Comparison of ENCODE assay signal across 11 cellular contexts in the genomic region with DNA sequence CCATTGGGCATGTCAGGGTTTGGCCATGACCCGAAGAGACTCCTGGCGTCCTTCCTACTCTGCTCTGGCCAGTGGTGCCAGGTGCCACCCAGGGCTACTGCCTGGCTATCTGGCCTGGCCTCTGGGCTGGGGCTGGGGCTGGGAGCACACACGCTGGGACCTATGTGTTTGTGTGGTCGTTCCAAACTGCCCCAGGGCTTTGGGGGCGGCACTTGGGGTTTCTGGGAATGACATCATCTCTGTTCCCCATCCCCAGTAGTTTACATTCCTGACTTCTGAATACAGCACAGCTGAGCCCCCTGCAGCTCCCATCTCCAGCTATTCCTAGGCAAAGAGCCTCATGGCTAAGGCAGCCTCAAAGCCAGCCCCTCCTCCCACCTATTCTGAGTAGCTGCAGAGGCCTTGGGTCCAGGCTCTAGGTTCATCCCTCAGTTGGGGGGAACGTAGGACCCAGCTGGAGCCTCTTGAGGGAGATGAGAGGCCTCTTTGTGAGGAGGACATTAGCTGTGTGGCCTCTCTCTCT. TPM values are rescaled to one million over a fixed set of nuclear protein-coding genes. Genes with fewer than 3 reads are reported as not detected.
DNase-seq lines count a peak whose midpoint lies in the region; ATAC-seq, FAIRE-seq and TF ChIP-seq lines count a peak whose summit lies in the region.
"Had no signal": no experiment of that assay in that cellular context is flagged by ENCODE, and none has a peak within 500 bp of the region (broad histone marks: within the 10 kb centered on the region; RNA-seq: fewer than 3 reads in every experiment).

No MANE protein-coding gene starts in this region.

- peak; percentile 5 for FAIRE-seq in GM12892 (lab: Jason Lieb, UNC)

- H3K27ac ChIP-seq in angular gyrus (ENCODE audit: low read depth, low read length): peak overlapping the region; percentile 50

- intact Hi-C loops in sciatic nerve (cut with DNase I): no loop called here

- no peak for DNase-seq in GM12892 (ENCODE audit: insufficient read length)
- DNase-seq in iPS DF 19.7 (ENCODE audit: low read depth, low spot score): peak; percentile 80
- DNase-seq in sciatic nerve (ENCODE audit: low spot score): no peak
- no peak for DNase-seq in stimulated activated CD8-positive, alpha-beta memory T cell treated with anti-CD3 and anti-CD28 coated beads, Interleukin-4, amount 100 ng/mL, for 48 hours
- no peak for DNase-seq in NCI-H2081 (lab: John Stamatoyannopoulos, UW)
- DNase-seq in DMS153 (lab: John Stamatoyannopoulos, UW): no peak
- DNase-seq: activated T-cell treated with anti-CD3 and anti-CD28 coated beads, Interleukin-2, amount 50 U/mL, for 1 hour; foreskin melanocyte; stimulated activated CD4-positive, alpha-beta T cell treated with anti-CD3 and anti-CD28 coated beads, Interleukin-2, amount 100 ng/mL, for 24 hours had no signal

- peak; percentile 44 for ATAC-seq in sciatic nerve
- no peak for ATAC-seq in HG02610 (IDR thresholded peaks at IDR 0.05; ENCODE audit: unreplicated experiment)

- no peak for TF ChIP-seq POLR2A in GM12892 (IDR thresholded peaks at IDR 0.05; ENCODE audit: low read depth, low read length)

RNA-seq across cellular contexts. Expression of gene PLEKHO2, which starts 24.3 kb away (rescaled TPM):
- 11.8 TPM for polyA plus RNA-seq in GM12892 (2012; ENCODE audit: missing spikeins)
- 62.9 TPM for total RNA-seq in sciatic nerve

RNA-seq across cellular contexts. Expression of gene PIF1, which starts 40.6 kb away (rescaled TPM):
- polyA plus RNA-seq in GM12892 (2012; ENCODE audit: missing spikeins): 25.3 TPM
- 0.76 TPM for total RNA-seq in sciatic nerve

RNA-seq across cellular contexts. Expression of gene ANKDD1A, which starts 45.6 kb away (rescaled TPM):
- polyA plus RNA-seq in GM12892 (2012; ENCODE audit: missing spikeins): 2.5 TPM
- total RNA-seq in sciatic nerve: 25.5 TPM
